Comparison of ENCODE assay signal across 1 cellular context in the genomic region with DNA sequence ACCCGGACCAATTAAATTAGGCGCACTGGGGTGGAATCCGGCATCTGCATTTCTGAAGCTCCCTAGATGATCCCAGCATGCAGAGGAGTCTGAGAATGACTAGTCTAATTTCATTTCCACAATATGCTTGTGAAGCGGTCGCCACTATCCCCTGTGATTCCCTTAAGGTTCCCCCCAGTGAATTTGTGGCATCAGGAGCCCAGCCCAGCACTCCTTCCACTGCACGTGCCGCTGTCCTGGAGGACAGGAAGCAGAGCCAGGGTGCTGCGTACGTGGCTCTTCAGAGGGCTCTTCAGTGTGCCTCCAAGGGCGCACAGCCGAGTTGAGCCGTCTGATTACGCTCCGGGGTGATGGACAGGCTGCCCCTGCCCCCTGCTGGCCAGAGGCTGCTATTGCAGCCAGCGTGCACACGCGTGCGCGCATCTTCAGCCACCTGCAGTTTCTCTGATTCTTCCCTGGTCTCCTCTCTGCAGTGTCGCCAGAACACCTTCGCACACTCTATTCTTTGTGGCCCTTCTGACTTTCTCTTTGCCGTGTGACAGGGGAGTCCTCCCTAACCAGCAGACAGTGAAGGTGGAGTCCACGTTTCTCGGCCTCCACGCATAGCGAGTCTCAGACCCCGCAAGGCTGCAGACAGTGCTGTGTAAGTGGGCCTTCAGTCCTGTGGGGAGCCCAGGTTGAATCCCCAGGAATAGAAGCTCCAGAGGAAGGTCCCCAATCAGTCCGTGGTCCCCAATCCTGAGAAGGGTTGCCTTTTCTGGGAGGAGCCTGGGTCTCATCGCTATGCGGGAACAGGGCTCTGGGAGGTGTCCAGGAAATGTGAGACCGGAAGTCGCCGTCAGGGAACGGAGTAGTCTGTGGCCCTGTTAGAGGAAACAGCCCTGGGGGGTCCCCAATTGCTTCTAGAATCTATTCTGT.
TF ChIP-seq lines count a peak whose summit lies in the region.

No MANE protein-coding gene starts in this region.

TF ChIP-seq in H1, 55 proteins besides CTCF, POLR2A, EP300 and RAD21 (continues in another document):
- TF ChIP-seq YY1 (IDR thresholded peaks at IDR 0.05; ENCODE audit: low read depth, low read length) (peak; percentile 42; the same call in 1 of the 2 replicates), SIX5 (IDR thresholded peaks at IDR 0.05; ENCODE audit: low read depth, low read length) (no peak), SRF (IDR thresholded peaks at IDR 0.05; ENCODE audit: low read depth, low read length) (no peak), BCL11A (IDR thresholded peaks at IDR 0.05; ENCODE audit: low read depth in 2 of 2, low read length in 2 of 2) (no peak), EGR1 (IDR thresholded peaks at IDR 0.05; ENCODE audit: borderline replicate concordance, low read depth, low read length) (no peak), HDAC6 (IDR thresholded peaks at IDR 0.05; ENCODE audit: low read depth, low read length) (no peak), RFX5 (IDR thresholded peaks at IDR 0.05; ENCODE audit: borderline replicate concordance, low read depth, low read length) (no peak), SIRT6 (IDR thresholded peaks at IDR 0.05; ENCODE audit: low read length) (no peak), CBX8 (IDR thresholded peaks at IDR 0.05; ENCODE audit: borderline replicate concordance, low read depth, low read length) (no peak), BACH1 (IDR thresholded peaks at IDR 0.05; ENCODE audit: low read length) (peak; percentile 55; the same call in 1 of the 2 replicates), CREB1 (IDR thresholded peaks at IDR 0.05) (peak; percentile 79), SP1 (IDR thresholded peaks at IDR 0.05; ENCODE audit: low read depth, low read length) (0 out of 2 replicates have a peak, but pooled peaks have one; percentile 5), EZH2 (IDR thresholded peaks at IDR 0.05; ENCODE audit: low read depth, low read length, severe bottlenecking) (no peak), RXRA (IDR thresholded peaks at IDR 0.05; ENCODE audit: insufficient read depth, low read depth, low read length) (no peak), TEAD4 (IDR thresholded peaks at IDR 0.05; ENCODE audit: low read depth, low read length) (0 out of 2 replicates have a peak, but pooled peaks have one; percentile 28), FOSL1 (IDR thresholded peaks at IDR 0.05; ENCODE audit: insufficient read depth, low read depth, low read length) (no peak), HDAC2 (IDR thresholded peaks at IDR 0.05; ENCODE audit: borderline replicate concordance in 1 of 2, low read depth in 2 of 2, low read length in 2 of 2) (peak in 1 of 2 experiments; percentile 40; a peak in 1 of 4 replicates), ASH2L (IDR thresholded peaks at IDR 0.05; ENCODE audit: low read length) (peak; percentile 76), SP2 (IDR thresholded peaks at IDR 0.05; ENCODE audit: low read length) (no peak), POU5F1 (IDR thresholded peaks at IDR 0.05; ENCODE audit: low read depth, low read length) (no peak), CHD1 (IDR thresholded peaks at IDR 0.05; ENCODE audit: low read depth, low read length) (no peak), JUN (IDR thresholded peaks at IDR 0.05; ENCODE audit: low read depth, low read length) (no peak), KDM1A (IDR thresholded peaks at IDR 0.05; ENCODE audit: borderline replicate concordance, low read length) (no peak; the same call in 1 of the 2 replicates), KDM4A (IDR thresholded peaks at IDR 0.05; ENCODE audit: low read depth, low read length, severe bottlenecking) (peak; percentile 72), KDM5A (IDR thresholded peaks at IDR 0.05; ENCODE audit: low read length) (no peak), PHF8 (conservative IDR thresholded peaks at IDR 0.05; ENCODE audit: low read depth, low read length) (no peak), ZNF274 (IDR thresholded peaks at IDR 0.05; ENCODE audit: borderline replicate concordance, extremely low read depth, low read length) (no peak), POLR2AphosphoS5 (IDR thresholded peaks at IDR 0.05; ENCODE audit: low read depth, low read length) (peak; percentile 44; the same call in 1 of the 2 replicates), GTF2F1 (IDR thresholded peaks at IDR 0.05; ENCODE audit: borderline replicate concordance, low read depth, low read length) (no peak), TAF1 (IDR thresholded peaks at IDR 0.05; ENCODE audit: low read depth, low read length) (no peak), NRF1 (IDR thresholded peaks at IDR 0.05; ENCODE audit: low read depth, low read length) (peak; percentile 21; the same call in 1 of the 2 replicates), SP4 (IDR thresholded peaks at IDR 0.05; ENCODE audit: low read length) (no peak), MAFK (IDR thresholded peaks at IDR 0.05; ENCODE audit: low read depth, low read length) (peak; percentile 44; the same call in 1 of the 2 replicates), SIN3A (conservative IDR thresholded peaks at IDR 0.05 in 1 of 2, IDR thresholded peaks at IDR 0.05 in 1 of 2; ENCODE audit: low read depth in 1 of 2, low read length in 2 of 2) (peak in 1 of 2 experiments; percentile 49; a peak in 1 of 4 replicates), TBP (IDR thresholded peaks at IDR 0.05; ENCODE audit: low read depth, low read length) (peak; percentile 57; the same call in 1 of the 2 replicates), NANOG (IDR thresholded peaks at IDR 0.05; ENCODE audit: insufficient read depth, low read depth, low read length, poor library complexity, severe bottlenecking) (peak; percentile 18), CHD2 (IDR thresholded peaks at IDR 0.05; ENCODE audit: low read length) (no peak), RBBP5 (IDR thresholded peaks at IDR 0.05; ENCODE audit: borderline replicate concordance, low read depth, low read length) (no peak), SUZ12 (IDR thresholded peaks at IDR 0.05; ENCODE audit: low read length) (no peak; the same call in 1 of the 2 replicates), TCF12 (IDR thresholded peaks at IDR 0.05; ENCODE audit: low read depth, low read length) (no peak), JUND (IDR thresholded peaks at IDR 0.05; ENCODE audit: low read length) (peak; percentile 47; the same call in 1 of the 2 replicates), BRCA1 (IDR thresholded peaks at IDR 0.05; ENCODE audit: low read depth, low read length) (no peak), TAF7 (optimal IDR thresholded peaks at IDR 0.05; ENCODE audit: borderline replicate concordance, low read depth, low read length) (no peak), RNF2 (IDR thresholded peaks at IDR 0.05; ENCODE audit: borderline replicate concordance, low read depth, low read length, missing control alignments, poor library complexity, severe bottlenecking) (no peak), CBX5 (IDR thresholded peaks at IDR 0.05; ENCODE audit: low read depth, low read length) (no peak), GABPA (IDR thresholded peaks at IDR 0.05; ENCODE audit: borderline replicate concordance, insufficient read depth, low read length) (0 out of 2 replicates have a peak, but pooled peaks have one; percentile 22), CEBPB (IDR thresholded peaks at IDR 0.05; ENCODE audit: low read depth, low read length) (no peak)
- TF ChIP-seq, protein P1, sequence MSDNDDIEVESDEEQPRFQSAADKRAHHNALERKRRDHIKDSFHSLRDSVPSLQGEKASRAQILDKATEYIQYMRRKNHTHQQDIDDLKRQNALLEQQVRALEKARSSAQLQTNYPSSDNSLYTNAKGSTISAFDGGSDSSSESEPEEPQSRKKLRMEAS (IDR thresholded peaks at IDR 0.05): peak; percentile 93
- TF ChIP-seq, protein P2, sequence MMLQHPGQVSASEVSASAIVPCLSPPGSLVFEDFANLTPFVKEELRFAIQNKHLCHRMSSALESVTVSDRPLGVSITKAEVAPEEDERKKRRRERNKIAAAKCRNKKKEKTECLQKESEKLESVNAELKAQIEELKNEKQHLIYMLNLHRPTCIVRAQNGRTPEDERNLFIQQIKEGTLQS (IDR thresholded peaks at IDR 0.05; ENCODE audit: insufficient read depth, low read depth, low read length): no peak
- TF ChIP-seq, protein P3, sequence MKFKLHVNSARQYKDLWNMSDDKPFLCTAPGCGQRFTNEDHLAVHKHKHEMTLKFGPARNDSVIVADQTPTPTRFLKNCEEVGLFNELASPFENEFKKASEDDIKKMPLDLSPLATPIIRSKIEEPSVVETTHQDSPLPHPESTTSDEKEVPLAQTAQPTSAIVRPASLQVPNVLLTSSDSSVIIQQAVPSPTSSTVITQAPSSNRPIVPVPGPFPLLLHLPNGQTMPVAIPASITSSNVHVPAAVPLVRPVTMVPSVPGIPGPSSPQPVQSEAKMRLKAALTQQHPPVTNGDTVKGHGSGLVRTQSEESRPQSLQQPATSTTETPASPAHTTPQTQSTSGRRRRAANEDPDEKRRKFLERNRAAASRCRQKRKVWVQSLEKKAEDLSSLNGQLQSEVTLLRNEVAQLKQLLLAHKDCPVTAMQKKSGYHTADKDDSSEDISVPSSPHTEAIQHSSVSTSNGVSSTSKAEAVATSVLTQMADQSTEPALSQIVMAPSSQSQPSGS (IDR thresholded peaks at IDR 0.05; ENCODE audit: low read length): no peak
- TF ChIP-seq, protein P4, sequence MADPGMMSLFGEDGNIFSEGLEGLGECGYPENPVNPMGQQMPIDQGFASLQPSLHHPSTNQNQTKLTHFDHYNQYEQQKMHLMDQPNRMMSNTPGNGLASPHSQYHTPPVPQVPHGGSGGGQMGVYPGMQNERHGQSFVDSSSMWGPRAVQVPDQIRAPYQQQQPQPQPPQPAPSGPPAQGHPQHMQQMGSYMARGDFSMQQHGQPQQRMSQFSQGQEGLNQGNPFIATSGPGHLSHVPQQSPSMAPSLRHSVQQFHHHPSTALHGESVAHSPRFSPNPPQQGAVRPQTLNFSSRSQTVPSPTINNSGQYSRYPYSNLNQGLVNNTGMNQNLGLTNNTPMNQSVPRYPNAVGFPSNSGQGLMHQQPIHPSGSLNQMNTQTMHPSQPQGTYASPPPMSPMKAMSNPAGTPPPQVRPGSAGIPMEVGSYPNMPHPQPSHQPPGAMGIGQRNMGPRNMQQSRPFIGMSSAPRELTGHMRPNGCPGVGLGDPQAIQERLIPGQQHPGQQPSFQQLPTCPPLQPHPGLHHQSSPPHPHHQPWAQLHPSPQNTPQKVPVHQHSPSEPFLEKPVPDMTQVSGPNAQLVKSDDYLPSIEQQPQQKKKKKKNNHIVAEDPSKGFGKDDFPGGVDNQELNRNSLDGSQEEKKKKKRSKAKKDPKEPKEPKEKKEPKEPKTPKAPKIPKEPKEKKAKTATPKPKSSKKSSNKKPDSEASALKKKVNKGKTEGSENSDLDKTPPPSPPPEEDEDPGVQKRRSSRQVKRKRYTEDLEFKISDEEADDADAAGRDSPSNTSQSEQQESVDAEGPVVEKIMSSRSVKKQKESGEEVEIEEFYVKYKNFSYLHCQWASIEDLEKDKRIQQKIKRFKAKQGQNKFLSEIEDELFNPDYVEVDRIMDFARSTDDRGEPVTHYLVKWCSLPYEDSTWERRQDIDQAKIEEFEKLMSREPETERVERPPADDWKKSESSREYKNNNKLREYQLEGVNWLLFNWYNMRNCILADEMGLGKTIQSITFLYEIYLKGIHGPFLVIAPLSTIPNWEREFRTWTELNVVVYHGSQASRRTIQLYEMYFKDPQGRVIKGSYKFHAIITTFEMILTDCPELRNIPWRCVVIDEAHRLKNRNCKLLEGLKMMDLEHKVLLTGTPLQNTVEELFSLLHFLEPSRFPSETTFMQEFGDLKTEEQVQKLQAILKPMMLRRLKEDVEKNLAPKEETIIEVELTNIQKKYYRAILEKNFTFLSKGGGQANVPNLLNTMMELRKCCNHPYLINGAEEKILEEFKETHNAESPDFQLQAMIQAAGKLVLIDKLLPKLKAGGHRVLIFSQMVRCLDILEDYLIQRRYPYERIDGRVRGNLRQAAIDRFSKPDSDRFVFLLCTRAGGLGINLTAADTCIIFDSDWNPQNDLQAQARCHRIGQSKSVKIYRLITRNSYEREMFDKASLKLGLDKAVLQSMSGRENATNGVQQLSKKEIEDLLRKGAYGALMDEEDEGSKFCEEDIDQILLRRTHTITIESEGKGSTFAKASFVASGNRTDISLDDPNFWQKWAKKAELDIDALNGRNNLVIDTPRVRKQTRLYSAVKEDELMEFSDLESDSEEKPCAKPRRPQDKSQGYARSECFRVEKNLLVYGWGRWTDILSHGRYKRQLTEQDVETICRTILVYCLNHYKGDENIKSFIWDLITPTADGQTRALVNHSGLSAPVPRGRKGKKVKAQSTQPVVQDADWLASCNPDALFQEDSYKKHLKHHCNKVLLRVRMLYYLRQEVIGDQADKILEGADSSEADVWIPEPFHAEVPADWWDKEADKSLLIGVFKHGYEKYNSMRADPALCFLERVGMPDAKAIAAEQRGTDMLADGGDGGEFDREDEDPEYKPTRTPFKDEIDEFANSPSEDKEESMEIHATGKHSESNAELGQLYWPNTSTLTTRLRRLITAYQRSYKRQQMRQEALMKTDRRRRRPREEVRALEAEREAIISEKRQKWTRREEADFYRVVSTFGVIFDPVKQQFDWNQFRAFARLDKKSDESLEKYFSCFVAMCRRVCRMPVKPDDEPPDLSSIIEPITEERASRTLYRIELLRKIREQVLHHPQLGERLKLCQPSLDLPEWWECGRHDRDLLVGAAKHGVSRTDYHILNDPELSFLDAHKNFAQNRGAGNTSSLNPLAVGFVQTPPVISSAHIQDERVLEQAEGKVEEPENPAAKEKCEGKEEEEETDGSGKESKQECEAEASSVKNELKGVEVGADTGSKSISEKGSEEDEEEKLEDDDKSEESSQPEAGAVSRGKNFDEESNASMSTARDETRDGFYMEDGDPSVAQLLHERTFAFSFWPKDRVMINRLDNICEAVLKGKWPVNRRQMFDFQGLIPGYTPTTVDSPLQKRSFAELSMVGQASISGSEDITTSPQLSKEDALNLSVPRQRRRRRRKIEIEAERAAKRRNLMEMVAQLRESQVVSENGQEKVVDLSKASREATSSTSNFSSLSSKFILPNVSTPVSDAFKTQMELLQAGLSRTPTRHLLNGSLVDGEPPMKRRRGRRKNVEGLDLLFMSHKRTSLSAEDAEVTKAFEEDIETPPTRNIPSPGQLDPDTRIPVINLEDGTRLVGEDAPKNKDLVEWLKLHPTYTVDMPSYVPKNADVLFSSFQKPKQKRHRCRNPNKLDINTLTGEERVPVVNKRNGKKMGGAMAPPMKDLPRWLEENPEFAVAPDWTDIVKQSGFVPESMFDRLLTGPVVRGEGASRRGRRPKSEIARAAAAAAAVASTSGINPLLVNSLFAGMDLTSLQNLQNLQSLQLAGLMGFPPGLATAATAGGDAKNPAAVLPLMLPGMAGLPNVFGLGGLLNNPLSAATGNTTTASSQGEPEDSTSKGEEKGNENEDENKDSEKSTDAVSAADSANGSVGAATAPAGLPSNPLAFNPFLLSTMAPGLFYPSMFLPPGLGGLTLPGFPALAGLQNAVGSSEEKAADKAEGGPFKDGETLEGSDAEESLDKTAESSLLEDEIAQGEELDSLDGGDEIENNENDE (IDR thresholded peaks at IDR 0.05; ENCODE audit: insufficient replicate concordance, low read length): no peak
- TF ChIP-seq, protein P5, sequence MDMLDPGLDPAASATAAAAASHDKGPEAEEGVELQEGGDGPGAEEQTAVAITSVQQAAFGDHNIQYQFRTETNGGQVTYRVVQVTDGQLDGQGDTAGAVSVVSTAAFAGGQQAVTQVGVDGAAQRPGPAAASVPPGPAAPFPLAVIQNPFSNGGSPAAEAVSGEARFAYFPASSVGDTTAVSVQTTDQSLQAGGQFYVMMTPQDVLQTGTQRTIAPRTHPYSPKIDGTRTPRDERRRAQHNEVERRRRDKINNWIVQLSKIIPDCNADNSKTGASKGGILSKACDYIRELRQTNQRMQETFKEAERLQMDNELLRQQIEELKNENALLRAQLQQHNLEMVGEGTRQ (IDR thresholded peaks at IDR 0.05; ENCODE audit: low read length): no peak
- TF ChIP-seq, protein P6, sequence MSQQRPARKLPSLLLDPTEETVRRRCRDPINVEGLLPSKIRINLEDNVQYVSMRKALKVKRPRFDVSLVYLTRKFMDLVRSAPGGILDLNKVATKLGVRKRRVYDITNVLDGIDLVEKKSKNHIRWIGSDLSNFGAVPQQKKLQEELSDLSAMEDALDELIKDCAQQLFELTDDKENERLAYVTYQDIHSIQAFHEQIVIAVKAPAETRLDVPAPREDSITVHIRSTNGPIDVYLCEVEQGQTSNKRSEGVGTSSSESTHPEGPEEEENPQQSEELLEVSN (IDR thresholded peaks at IDR 0.05): peak; percentile 79
